1 cellular context compared by ENCODE assay signal in the genomic region with DNA sequence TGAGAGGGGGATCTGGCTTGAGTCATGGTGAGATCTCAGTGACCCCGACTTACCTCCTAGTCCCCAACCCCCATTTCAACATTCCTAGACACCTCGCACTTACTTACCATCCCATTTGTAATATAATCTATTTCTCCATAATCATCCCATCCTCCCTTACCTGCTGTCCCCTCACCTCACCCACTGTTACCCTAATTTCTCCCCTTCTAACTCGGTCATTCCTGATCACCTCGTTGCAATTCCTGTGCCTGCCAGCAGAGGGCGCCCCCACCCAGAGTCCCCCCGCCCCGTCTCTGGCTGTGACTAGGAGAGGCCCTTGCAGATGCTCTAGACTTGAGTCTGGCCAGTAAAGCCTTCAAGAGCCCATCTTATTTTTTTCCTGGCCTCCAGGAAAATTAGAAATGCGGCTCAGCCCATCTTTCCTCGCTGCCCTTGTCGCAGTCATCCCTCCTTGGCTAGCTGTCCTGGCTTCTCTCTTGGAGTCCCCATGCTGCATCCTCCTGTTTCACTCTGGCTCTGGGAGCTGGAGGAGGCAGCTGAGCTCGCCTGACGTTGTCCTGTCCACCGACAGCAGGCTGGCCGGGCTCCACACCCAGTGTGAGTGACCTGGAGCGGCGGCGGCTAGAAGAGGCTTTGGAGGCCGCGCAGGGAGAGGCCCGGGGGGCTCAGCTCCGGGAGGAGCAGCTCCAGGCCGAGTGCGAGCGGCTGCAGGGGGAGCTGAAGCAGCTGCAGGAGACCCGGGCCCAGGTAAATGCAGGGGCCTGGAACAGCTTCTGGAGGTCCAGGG.
A peak's percentile ranks its signal among the peaks of the same experiment; 100 is the strongest.
TF ChIP-seq lines count a peak whose summit lies in the region.

No MANE protein-coding gene starts in this region.

TF ChIP-seq in HEK293, 187 proteins besides CTCF, POLR2A, EP300 and RAD21 (continued from another document):
- TF ChIP-seq ZBTB10 (tag by site-specific recombination; IDR thresholded peaks at IDR 0.05) (peak; percentile 54; the same call in 1 of the 2 replicates), ZEB2 (tag by site-specific recombination; IDR thresholded peaks at IDR 0.05) (peak; percentile 54; the same call in 1 of the 2 replicates), ZNF354C (tag by site-specific recombination; IDR thresholded peaks at IDR 0.05; ENCODE audit: borderline replicate concordance, low read depth) (no peak), ZSCAN23 (tag by site-specific recombination; IDR thresholded peaks at IDR 0.05) (no peak), KLF16 (tag by site-specific recombination; IDR thresholded peaks at IDR 0.05) (no peak), SETDB1 (IDR thresholded peaks at IDR 0.05; ENCODE audit: insufficient read length, low read length) (no peak), SP3 (tag by site-specific recombination; IDR thresholded peaks at IDR 0.05) (no peak), ZNF600 (tag by site-specific recombination; IDR thresholded peaks at IDR 0.05) (peak; percentile 36; the same call in 1 of the 2 replicates), ZNF624 (tag by site-specific recombination; IDR thresholded peaks at IDR 0.05) (no peak), ZIC2 (tag by site-specific recombination; IDR thresholded peaks at IDR 0.05) (no peak), HOXC10 (CRISPR knock-in tag; IDR thresholded peaks at IDR 0.05) (no peak), ZNF629 (tag by site-specific recombination; IDR thresholded peaks at IDR 0.05) (0 out of 2 replicates have a peak, but pooled peaks have one; percentile 29), ZNF146 (tag by site-specific recombination; IDR thresholded peaks at IDR 0.05) (no peak), ZNF76 (tag by site-specific recombination; IDR thresholded peaks at IDR 0.05; ENCODE audit: borderline replicate concordance, low read depth) (no peak), ZNF654 (tag by site-specific recombination; IDR thresholded peaks at IDR 0.05; ENCODE audit: low read depth) (peak; percentile 36), ZNF157 (tag by site-specific recombination; IDR thresholded peaks at IDR 0.05) (no peak), ZSCAN5A (tag by site-specific recombination; IDR thresholded peaks at IDR 0.05) (no peak), ZNF530 (tag by site-specific recombination; IDR thresholded peaks at IDR 0.05; ENCODE audit: low read depth) (no peak)
- TF ChIP-seq, protein P1, sequence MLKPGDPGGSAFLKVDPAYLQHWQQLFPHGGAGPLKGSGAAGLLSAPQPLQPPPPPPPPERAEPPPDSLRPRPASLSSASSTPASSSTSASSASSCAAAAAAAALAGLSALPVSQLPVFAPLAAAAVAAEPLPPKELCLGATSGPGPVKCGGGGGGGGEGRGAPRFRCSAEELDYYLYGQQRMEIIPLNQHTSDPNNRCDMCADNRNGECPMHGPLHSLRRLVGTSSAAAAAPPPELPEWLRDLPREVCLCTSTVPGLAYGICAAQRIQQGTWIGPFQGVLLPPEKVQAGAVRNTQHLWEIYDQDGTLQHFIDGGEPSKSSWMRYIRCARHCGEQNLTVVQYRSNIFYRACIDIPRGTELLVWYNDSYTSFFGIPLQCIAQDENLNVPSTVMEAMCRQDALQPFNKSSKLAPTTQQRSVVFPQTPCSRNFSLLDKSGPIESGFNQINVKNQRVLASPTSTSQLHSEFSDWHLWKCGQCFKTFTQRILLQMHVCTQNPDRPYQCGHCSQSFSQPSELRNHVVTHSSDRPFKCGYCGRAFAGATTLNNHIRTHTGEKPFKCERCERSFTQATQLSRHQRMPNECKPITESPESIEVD (tag by site-specific recombination; IDR thresholded peaks at IDR 0.05) = no peak
- TF ChIP-seq, protein P2, sequence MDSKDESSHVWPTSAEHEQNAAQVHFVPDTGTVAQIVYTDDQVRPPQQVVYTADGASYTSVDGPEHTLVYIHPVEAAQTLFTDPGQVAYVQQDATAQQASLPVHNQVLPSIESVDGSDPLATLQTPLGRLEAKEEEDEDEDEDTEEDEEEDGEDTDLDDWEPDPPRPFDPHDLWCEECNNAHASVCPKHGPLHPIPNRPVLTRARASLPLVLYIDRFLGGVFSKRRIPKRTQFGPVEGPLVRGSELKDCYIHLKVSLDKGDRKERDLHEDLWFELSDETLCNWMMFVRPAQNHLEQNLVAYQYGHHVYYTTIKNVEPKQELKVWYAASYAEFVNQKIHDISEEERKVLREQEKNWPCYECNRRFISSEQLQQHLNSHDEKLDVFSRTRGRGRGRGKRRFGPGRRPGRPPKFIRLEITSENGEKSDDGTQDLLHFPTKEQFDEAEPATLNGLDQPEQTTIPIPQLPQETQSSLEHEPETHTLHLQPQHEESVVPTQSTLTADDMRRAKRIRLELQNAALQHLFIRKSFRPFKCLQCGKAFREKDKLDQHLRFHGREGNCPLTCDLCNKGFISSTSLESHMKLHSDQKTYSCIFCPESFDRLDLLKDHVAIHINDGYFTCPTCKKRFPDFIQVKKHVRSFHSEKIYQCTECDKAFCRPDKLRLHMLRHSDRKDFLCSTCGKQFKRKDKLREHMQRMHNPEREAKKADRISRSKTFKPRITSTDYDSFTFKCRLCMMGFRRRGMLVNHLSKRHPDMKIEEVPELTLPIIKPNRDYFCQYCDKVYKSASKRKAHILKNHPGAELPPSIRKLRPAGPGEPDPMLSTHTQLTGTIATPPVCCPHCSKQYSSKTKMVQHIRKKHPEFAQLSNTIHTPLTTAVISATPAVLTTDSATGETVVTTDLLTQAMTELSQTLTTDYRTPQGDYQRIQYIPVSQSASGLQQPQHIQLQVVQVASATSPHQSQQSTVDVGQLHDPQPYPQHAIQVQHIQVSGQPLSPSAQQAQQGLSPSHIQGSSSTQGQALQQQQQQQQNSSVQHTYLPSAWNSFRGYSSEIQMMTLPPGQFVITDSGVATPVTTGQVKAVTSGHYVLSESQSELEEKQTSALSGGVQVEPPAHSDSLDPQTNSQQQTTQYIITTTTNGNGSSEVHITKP (tag by site-specific recombination; IDR thresholded peaks at IDR 0.05) = peak; percentile 97
TF ChIP-seq in HEK293: peak in this region for 7.
